19 cellular contexts compared by ENCODE assay signal in genomic region chr6:90019216-90019615, GRCh38.
"Had no signal": no experiment of that assay in that cellular context is flagged by ENCODE, and none has a peak within 500 bp of the region (broad histone marks: within the 10 kb centered on the region; RNA-seq: fewer than 3 reads in every experiment).

No MANE protein-coding gene starts in this region.

- H3K27me3 Mint-ChIP-seq: memory B cell; naive thymus-derived CD4-positive, alpha-beta T cell had no signal

- H3K4me1 Mint-ChIP-seq: neural progenitor cell had no signal

- ATAC-seq: foreskin keratinocyte; left colon; naive thymus-derived CD4-positive, alpha-beta T cell; right lobe of liver; stimulated activated effector memory CD8-positive, alpha-beta T cell treated with anti-CD3 and anti-CD28 coated beads, Interleukin-12 subunit alpha, Interleukin-12 subunit beta, amount 100 ng/mL, for 72 hours had no signal

- DNase-seq: activated CD8-positive, alpha-beta memory T cell treated with anti-CD3 and anti-CD28 coated beads, Interleukin-2, amount 50 U/mL, for 48 hours; activated gamma-delta T cell; activated T-cell treated with anti-CD3 and anti-CD28 coated beads, Interleukin-2, amount 50 U/mL, for 48 hours; cerebellar nuclear complex; dermis blood vessel endothelial cell; effector CD8-positive, alpha-beta T cell; foreskin keratinocyte; left colon; naive thymus-derived CD4-positive, alpha-beta T cell; posterior cingulate gyrus; right lobe of liver; stimulated activated CD4-positive, alpha-beta T cell treated with anti-CD3 and anti-CD28 coated beads, Interleukin-1b, Interleukin-23, amount 100 ng/mL, for 48 hours; T-helper 1 cell; transverse colon; uterus had no signal

- H3K4me3 ChIP-seq: neural progenitor cell, right lobe of liver, skin epidermis, transverse colon, uterus had no signal

- H3K27ac Mint-ChIP-seq: neural progenitor cell; stimulated activated effector memory CD8-positive, alpha-beta T cell treated with anti-CD3 and anti-CD28 coated beads, Interleukin-12 subunit alpha, Interleukin-12 subunit beta, amount 100 ng/mL, for 72 hours had no signal

- H3K9me3 ChIP-seq: right lobe of liver, transverse colon, uterus had no signal

- H3K4me3 Mint-ChIP-seq: memory B cell; naive thymus-derived CD4-positive, alpha-beta T cell; neural progenitor cell; stimulated activated effector memory CD8-positive, alpha-beta T cell treated with anti-CD3 and anti-CD28 coated beads, Interleukin-12 subunit alpha, Interleukin-12 subunit beta, amount 100 ng/mL, for 72 hours had no signal

- H3K4me1 ChIP-seq: foreskin keratinocyte, neural progenitor cell, right lobe of liver, transverse colon, uterus had no signal

- H3K36me3 ChIP-seq: neural progenitor cell, right lobe of liver, transverse colon, uterus had no signal

- H3K9me3 Mint-ChIP-seq: memory B cell had no signal
